In genomic region chr14:76904100-76904739, GRCh38 we compare ENCODE assay signal across 9 cellular contexts.
DNase-seq lines count a peak whose midpoint lies in the region; ATAC-seq, FAIRE-seq and TF ChIP-seq lines count a peak whose summit lies in the region.
"Had no signal": no experiment of that assay in that cellular context is flagged by ENCODE, and none has a peak within 500 bp of the region (broad histone marks: within the 10 kb centered on the region; RNA-seq: fewer than 3 reads in every experiment).

No MANE protein-coding gene starts in this region.

- peaks cover 29% of the 10 kb centered on the region for H3K4me1 Mint-ChIP-seq in activated naive CD4-positive, alpha-beta T cell treated with anti-CD3 and anti-CD28 coated beads, Interleukin-2, amount 50 U/mL, for 24 hours
- H3K4me1 Mint-ChIP-seq in chondrocyte (ENCODE audit: low read depth) (peaks cover 49% of the 10 kb centered on the region), mesothelial cell of epicardium (peaks cover 22% of the 10 kb centered on the region)

- no peak overlapping the region for H3K4me3 Mint-ChIP-seq in activated naive CD4-positive, alpha-beta T cell treated with anti-CD3 and anti-CD28 coated beads, Interleukin-2, amount 50 U/mL, for 24 hours
- peak overlapping the region; percentile 14 for H3K4me3 Mint-ChIP-seq in chondrocyte (ENCODE audit: unreplicated experiment)
- no peak overlapping the region for H3K4me3 Mint-ChIP-seq in mesothelial cell of epicardium

- no peaks in the 10 kb centered on the region for H3K27me3 Mint-ChIP-seq in activated naive CD4-positive, alpha-beta T cell treated with anti-CD3 and anti-CD28 coated beads, Interleukin-2, amount 50 U/mL, for 24 hours
- H3K27me3 Mint-ChIP-seq in chondrocyte (ENCODE audit: low read depth) (no peaks in the 10 kb centered on the region), mesothelial cell of epicardium (ENCODE audit: low read depth) (peaks cover 3% of the 10 kb centered on the region)

- H3K36me3 Mint-ChIP-seq in activated naive CD4-positive, alpha-beta T cell treated with anti-CD3 and anti-CD28 coated beads, Interleukin-2, amount 50 U/mL, for 24 hours, result no peaks in the 10 kb centered on the region
- H3K36me3 Mint-ChIP-seq in chondrocyte (ENCODE audit: low read depth) (no peaks in the 10 kb centered on the region), mesothelial cell of epicardium (no peaks in the 10 kb centered on the region)

- H3K27ac Mint-ChIP-seq in activated naive CD4-positive, alpha-beta T cell treated with anti-CD3 and anti-CD28 coated beads, Interleukin-2, amount 50 U/mL, for 24 hours, result peak overlapping the region; percentile 76
- peak overlapping the region; percentile 95 for H3K27ac Mint-ChIP-seq in chondrocyte (ENCODE audit: unreplicated experiment)
- peak overlapping the region; percentile 82 for H3K27ac Mint-ChIP-seq in mesothelial cell of epicardium

- no peaks in the 10 kb centered on the region for H3K9me3 Mint-ChIP-seq in activated naive CD4-positive, alpha-beta T cell treated with anti-CD3 and anti-CD28 coated beads, Interleukin-2, amount 50 U/mL, for 24 hours
- no peaks in the 10 kb centered on the region for H3K9me3 Mint-ChIP-seq in chondrocyte (ENCODE audit: low read depth)
- no peaks in the 10 kb centered on the region for H3K9me3 Mint-ChIP-seq in mesothelial cell of epicardium

- DNase-seq in activated naive CD4-positive, alpha-beta T cell (lab: John Stamatoyannopoulos, UW), result no peak
- no peak for DNase-seq in chondrocyte (ENCODE audit: low spot score)
- no peak for DNase-seq in mesothelial cell of epicardium (ENCODE audit: low spot score in 2 of 2, unreplicated experiment in 2 of 2)
- peak; percentile 57 for DNase-seq in urothelium cell line (ENCODE audit: low spot score)
- DNase-seq in NCI-H524 (lab: John Stamatoyannopoulos, UW), result no peak
- DNase-seq in iPS-NIHi11 (ENCODE audit: low spot score), result no peak
- DNase-seq: DMS 273 treated with DMSO at 0.1 percent for 48 hours had no signal

- peak; percentile 87 for FAIRE-seq in urothelium cell line (lab: Jason Lieb, UNC)

- no peak for ATAC-seq in GM21619 (IDR thresholded peaks at IDR 0.05; ENCODE audit: unreplicated experiment)

- no peak for TF ChIP-seq CTCF in chondrocyte (IDR thresholded peaks at IDR 0.05)
- no peak for TF ChIP-seq CTCF in mesothelial cell of epicardium (IDR thresholded peaks at IDR 0.05; ENCODE audit: unreplicated experiment)
